In the genomic region with DNA sequence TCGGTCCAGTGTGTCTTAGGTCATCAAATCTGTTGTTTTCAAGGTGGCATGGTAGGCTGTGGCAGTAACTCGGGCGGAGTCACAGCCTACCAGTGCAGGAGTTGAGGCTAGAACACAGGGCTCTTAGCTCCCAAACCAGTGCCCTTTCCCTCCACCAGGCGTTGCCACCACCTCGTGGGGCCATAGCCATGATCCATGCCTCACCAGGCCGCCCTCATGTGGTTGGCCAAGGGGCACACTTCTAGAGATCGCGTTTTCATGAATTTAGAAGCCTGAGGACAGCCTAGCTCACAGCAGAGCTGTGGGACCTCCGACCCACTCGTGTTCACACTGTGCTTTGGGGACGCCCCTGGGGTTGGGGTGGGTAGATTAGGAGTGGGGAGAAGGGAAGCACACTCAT, we compare ENCODE assay signal across 19 cellular contexts.
"Had no signal": no experiment of that assay in that cellular context is flagged by ENCODE, and none has a peak within 500 bp of the region (broad histone marks: within the 10 kb centered on the region; RNA-seq: fewer than 3 reads in every experiment).

No MANE protein-coding gene starts in this region.

- H3K9me3 Mint-ChIP-seq: activated naive CD8-positive, alpha-beta T cell treated with anti-CD3 and anti-CD28 coated beads for 36 hours; activated T-cell treated with anti-CD3 and anti-CD28 coated beads, Interleukin-2, amount 50 U/mL, for 24 hours; immature natural killer cell had no signal

- H2AFZ ChIP-seq: hepatocyte had no signal

- H3K4me3 ChIP-seq: hepatocyte, lower lobe of right lung, pancreas, testis had no signal

- H3K27me3 ChIP-seq: brain microvascular endothelial cell, hepatocyte, pancreas, testis had no signal

- H3K36me3 ChIP-seq: brain microvascular endothelial cell had no signal

- H3K27ac Mint-ChIP-seq: activated naive CD8-positive, alpha-beta T cell treated with anti-CD3 and anti-CD28 coated beads for 36 hours; activated T-cell treated with anti-CD3 and anti-CD28 coated beads, Interleukin-2, amount 50 U/mL, for 24 hours; immature natural killer cell had no signal

- FAIRE-seq: pancreas had no signal

- H3K27me3 Mint-ChIP-seq: activated naive CD8-positive, alpha-beta T cell treated with anti-CD3 and anti-CD28 coated beads for 36 hours; activated T-cell treated with anti-CD3 and anti-CD28 coated beads, Interleukin-2, amount 50 U/mL, for 24 hours had no signal

- H3K4me2 ChIP-seq: hepatocyte had no signal

- H3K27ac ChIP-seq: brain microvascular endothelial cell, epithelial cell of prostate, hepatocyte, lower lobe of right lung, pancreas, testis, VCaP had no signal

- ATAC-seq: left cardiac atrium; lower lobe of right lung; pancreas; stimulated activated naive CD8-positive, alpha-beta T cell treated with anti-CD3 and anti-CD28 coated beads, Interleukin-15, Interleukin-2, amounts not matched to agents 100 U/mL and 50 U/mL, for 24 hours had no signal

- DNase-seq: activated CD4-positive, alpha-beta T cell treated with anti-CD3 and anti-CD28 coated beads for 48 hours; activated effector memory CD4-positive, alpha-beta T cell treated with anti-CD3 and anti-CD28 coated beads, Interleukin-2, amount 50 U/mL, for 16 hours; activated naive CD8-positive, alpha-beta T cell treated with anti-CD3 and anti-CD28 coated beads for 36 hours; activated T-cell treated with anti-CD3 and anti-CD28 coated beads, Interleukin-2, amount 50 U/mL, for 24 hours; brain microvascular endothelial cell; effector memory CD4-positive, alpha-beta T cell; immature natural killer cell; left cardiac atrium; lower lobe of right lung; midbrain; pancreas; stimulated activated CD4-positive, alpha-beta T cell treated with anti-CD3 and anti-CD28 coated beads, Interleukin-4, amount 100 ng/mL, for 1 hour; stimulated activated CD8-positive, alpha-beta memory T cell treated with anti-CD3 and anti-CD28 coated beads, Interleukin-4, amount 100 ng/mL, for 48 hours; stimulated activated naive CD8-positive, alpha-beta T cell treated with anti-CD3 and anti-CD28 coated beads, Interleukin-15, Interleukin-2, amounts not matched to agents 100 U/mL and 50 U/mL, for 24 hours; T1000; testis had no signal

- H3K9me3 ChIP-seq: lower lobe of right lung, pancreas, testis had no signal

- H3K4me3 Mint-ChIP-seq: activated naive CD8-positive, alpha-beta T cell treated with anti-CD3 and anti-CD28 coated beads for 36 hours; activated T-cell treated with anti-CD3 and anti-CD28 coated beads, Interleukin-2, amount 50 U/mL, for 24 hours; immature natural killer cell had no signal

- H3K4me1 ChIP-seq: lower lobe of right lung, testis had no signal
